In genomic region chr11:65128182-65129145, GRCh38 we compare ENCODE assay signal across 1 cellular context.
TF ChIP-seq lines count a peak whose summit lies in the region.

No MANE protein-coding gene starts in this region.

TF ChIP-seq in HCT116, 20 proteins besides CTCF, POLR2A, EP300 and RAD21:
- no peak for TF ChIP-seq SRF (IDR thresholded peaks at IDR 0.05; ENCODE audit: low read depth)
- TF ChIP-seq POLR2AphosphoS5 (IDR thresholded peaks at IDR 0.05; ENCODE audit: low read depth, low read length): peak; percentile 15
